ENCODE assay signal across 19 cellular contexts in the genomic region with DNA sequence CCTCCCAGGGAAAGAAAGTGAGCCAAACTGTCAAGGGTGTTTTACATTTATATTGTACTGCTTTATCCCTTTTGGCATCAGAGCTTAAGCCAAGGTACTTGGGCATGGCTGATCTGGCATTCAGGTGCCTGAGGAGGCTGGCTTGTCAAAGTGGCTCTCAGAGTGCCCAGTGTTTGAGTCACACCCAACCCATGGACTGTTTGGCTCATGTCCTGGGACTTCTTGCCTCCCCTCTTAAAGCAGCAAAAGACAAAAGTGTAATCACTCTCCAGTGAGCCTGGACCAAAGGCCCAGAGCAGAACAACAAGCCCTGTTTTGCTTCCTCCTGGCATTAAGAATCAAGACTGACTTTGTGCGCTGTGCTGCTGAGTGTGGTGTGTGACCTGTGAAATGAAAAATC.
"Had no signal": no experiment of that assay in that cellular context is flagged by ENCODE, and none has a peak within 500 bp of the region (broad histone marks: within the 10 kb centered on the region; RNA-seq: fewer than 3 reads in every experiment).

No MANE protein-coding gene starts in this region.

- H3K36me3 Mint-ChIP-seq: activated naive CD8-positive, alpha-beta T cell; stimulated activated naive B cell treated with anti-CD40 and anti-IgM and Interleukin-4, amounts not matched to agents 10 μg/mL and 1 μg/mL and 100 μg/mL, for 72 hours had no signal

- DNase-seq: activated CD4-positive, alpha-beta T cell treated with anti-CD3 and anti-CD28 coated beads, Interleukin-2, amount 50 U/mL, for 4 hours; activated CD4-positive, CD25-positive, alpha-beta regulatory T cell treated with anti-CD3 and anti-CD28 coated beads, Interleukin-2, amount 50 U/mL, for 72 hours; activated gamma-delta T cell treated with Interleukin-2 at 50 U/mL for 16 hours; body of pancreas; effector memory CD8-positive, alpha-beta T cell; foreskin keratinocyte; glutamatergic neuron; left colon; mammary epithelial cell; posterior cingulate gyrus; retina; spleen; stimulated activated CD4-positive, alpha-beta T cell treated with anti-CD3 and anti-CD28 coated beads, Interleukin-4, amount 100 ng/mL, for 4 hours; stimulated activated naive B cell treated with anti-CD40 and anti-IgM and Interleukin-4, amounts not matched to agents 10 μg/mL and 1 μg/mL and 100 μg/mL, for 72 hours; T-helper 17 cell had no signal

- H3K27me3 Mint-ChIP-seq: effector memory CD8-positive, alpha-beta T cell; stimulated activated naive B cell treated with anti-CD40 and anti-IgM and Interleukin-4, amounts not matched to agents 10 μg/mL and 1 μg/mL and 100 μg/mL, for 72 hours; T-helper 17 cell had no signal

- H3K4me1 Mint-ChIP-seq: stimulated activated naive B cell treated with anti-CD40 and anti-IgM and Interleukin-4, amounts not matched to agents 10 μg/mL and 1 μg/mL and 100 μg/mL, for 72 hours; T-helper 17 cell had no signal

- H3K27me3 ChIP-seq: body of pancreas, foreskin keratinocyte, spleen had no signal

- H3K9me3 Mint-ChIP-seq: activated T-helper 1 cell treated with anti-CD3 and anti-CD28 coated beads, Interleukin-12 subunit alpha, Interleukin-12 subunit beta, Interleukin-2, Interleukin-4 antibody, amounts not matched to agents 30 ng/mL and 10 ng/mL and 1 ng/mL, durations not matched to agents 14 hours and 24 hours and 36 hours had no signal

- H3K27ac Mint-ChIP-seq: activated naive CD8-positive, alpha-beta T cell; activated T-helper 1 cell treated with anti-CD3 and anti-CD28 coated beads, Interleukin-12 subunit alpha, Interleukin-12 subunit beta, Interleukin-2, Interleukin-4 antibody, amounts not matched to agents 30 ng/mL and 10 ng/mL and 1 ng/mL, durations not matched to agents 14 hours and 24 hours and 36 hours; effector memory CD8-positive, alpha-beta T cell; stimulated activated naive B cell treated with anti-CD40 and anti-IgM and Interleukin-4, amounts not matched to agents 10 μg/mL and 1 μg/mL and 100 μg/mL, for 72 hours; T-helper 17 cell had no signal

- ATAC-seq: body of pancreas; effector memory CD8-positive, alpha-beta T cell; foreskin keratinocyte; left colon; stimulated activated naive B cell treated with anti-CD40 and anti-IgM and Interleukin-4, amounts not matched to agents 10 μg/mL and 1 μg/mL and 100 μg/mL, for 72 hours; T-helper 17 cell had no signal

- H3K4me1 ChIP-seq: body of pancreas, foreskin keratinocyte had no signal

- H3K4me3 Mint-ChIP-seq: activated naive CD8-positive, alpha-beta T cell; activated T-helper 1 cell treated with anti-CD3 and anti-CD28 coated beads, Interleukin-12 subunit alpha, Interleukin-12 subunit beta, Interleukin-2, Interleukin-4 antibody, amounts not matched to agents 30 ng/mL and 10 ng/mL and 1 ng/mL, durations not matched to agents 14 hours and 24 hours and 36 hours; effector memory CD8-positive, alpha-beta T cell; stimulated activated naive B cell treated with anti-CD40 and anti-IgM and Interleukin-4, amounts not matched to agents 10 μg/mL and 1 μg/mL and 100 μg/mL, for 72 hours; T-helper 17 cell had no signal

- H3K9me3 ChIP-seq: body of pancreas, spleen, thoracic aorta had no signal

- H3K4me3 ChIP-seq: body of pancreas, spleen, thoracic aorta had no signal

- H3K36me3 ChIP-seq: spleen, thoracic aorta had no signal

- H3K27ac ChIP-seq: body of pancreas, foreskin keratinocyte, spleen, VCaP had no signal
